15 cellular contexts compared by ENCODE assay signal in genomic region chr11:112297248-112297866, GRCh38. TPM values are rescaled to one million over a fixed set of nuclear protein-coding genes. Genes with fewer than 3 reads are reported as not detected.
DNase-seq lines count a peak whose midpoint lies in the region; ATAC-seq and TF ChIP-seq lines count a peak whose summit lies in the region.
"Had no signal": no experiment of that assay in that cellular context is flagged by ENCODE, and none has a peak within 500 bp of the region (broad histone marks: within the 10 kb centered on the region; RNA-seq: fewer than 3 reads in every experiment).

No MANE protein-coding gene starts in this region.

- peak overlapping the region; percentile 15 to 23 for H3K27ac ChIP-seq in tibial artery
- H3K27ac ChIP-seq: upper lobe of right lung had no signal

- H3K27me3 Mint-ChIP-seq in activated CD8-positive, alpha-beta T cell treated with anti-CD3 and anti-CD28 coated beads, Interleukin-2, amount 10 ng/mL, durations not matched to agents 7 days and 5 days (ENCODE audit: low read depth): no peaks in the 10 kb centered on the region
- H3K27me3 Mint-ChIP-seq in immature natural killer cell (ENCODE audit: low read depth in 3 of 3): peaks cover 0 to 2% (median 0%) of the 10 kb centered on the region in 3 donors

- H3K27ac Mint-ChIP-seq in activated CD8-positive, alpha-beta T cell treated with anti-CD3 and anti-CD28 coated beads, Interleukin-2, amount 10 ng/mL, durations not matched to agents 7 days and 5 days: peak overlapping the region; percentile 88
- peak overlapping the region in 4 of 6 donors; percentile 13 to 69 (median 41) for H3K27ac Mint-ChIP-seq in immature natural killer cell
- H3K27ac Mint-ChIP-seq: progenitor cell of endocrine pancreas had no signal

- H3K9me3 ChIP-seq in tibial artery: no peaks in the 10 kb centered on the region
- H3K9me3 ChIP-seq: upper lobe of right lung had no signal

- H3K36me3 Mint-ChIP-seq in activated CD8-positive, alpha-beta T cell treated with anti-CD3 and anti-CD28 coated beads, Interleukin-2, amount 10 ng/mL, durations not matched to agents 7 days and 5 days (ENCODE audit: low read depth): peaks cover 8% of the 10 kb centered on the region
- peaks cover 0 to 5% (median 3%) of the 10 kb centered on the region in 3 donors for H3K36me3 Mint-ChIP-seq in immature natural killer cell

- no peaks in the 10 kb centered on the region for H3K9me3 Mint-ChIP-seq in activated CD8-positive, alpha-beta T cell treated with anti-CD3 and anti-CD28 coated beads, Interleukin-2, amount 10 ng/mL, durations not matched to agents 7 days and 5 days (ENCODE audit: insufficient read depth)
- no peaks in the 10 kb centered on the region for H3K9me3 Mint-ChIP-seq in immature natural killer cell

- H3K4me3 ChIP-seq in tibial artery: no peak overlapping the region
- H3K4me3 ChIP-seq: upper lobe of right lung had no signal

- no peak for TF ChIP-seq CTCF in tibial artery (IDR thresholded peaks at IDR 0.05)

- no peaks in the 10 kb centered on the region for H3K27me3 ChIP-seq in tibial artery
- H3K27me3 ChIP-seq: upper lobe of right lung had no signal

- ATAC-seq in activated CD8-positive, alpha-beta T cell treated with anti-CD3 and anti-CD28 coated beads, Interleukin-2, amount 10 ng/mL, durations not matched to agents 7 days and 5 days: peak; percentile 76
- no peak for ATAC-seq in HG02973 (IDR thresholded peaks at IDR 0.05; ENCODE audit: unreplicated experiment)
- ATAC-seq: upper lobe of right lung had no signal

- peak overlapping the region; percentile 49 for H3K4me3 Mint-ChIP-seq in activated CD8-positive, alpha-beta T cell treated with anti-CD3 and anti-CD28 coated beads, Interleukin-2, amount 10 ng/mL, durations not matched to agents 7 days and 5 days
- peak overlapping the region in 1 of 5 donors; percentile 2 for H3K4me3 Mint-ChIP-seq in immature natural killer cell

- DNase-seq in stimulated activated CD4-positive, alpha-beta T cell treated with anti-CD3 and anti-CD28 coated beads, Interleukin-15, amount 100 ng/mL, for 24 hours: peak; percentile 53
- DNase-seq in stimulated activated CD4-positive, alpha-beta T cell treated with anti-CD3 and anti-CD28 coated beads, Interleukin-12 subunit alpha, Interleukin-12 subunit beta, amount 100 ng/mL, for 4 hours: no peak
- peak; percentile 49 for DNase-seq in activated CD8-positive, alpha-beta T cell treated with anti-CD3 and anti-CD28 coated beads, Interleukin-2, amount 10 ng/mL, durations not matched to agents 7 days and 5 days
- DNase-seq in immature natural killer cell: peak in 1 of 3 donors; percentile 4
- DNase-seq in tibial artery: no peak
- DNase-seq in SKM-1 treated with dmso at 0.1 percent for 144 hours (lab: John Stamatoyannopoulos, UW; ENCODE audit: unreplicated experiment): no peak
- DNase-seq in globus pallidus (ENCODE audit: low spot score): no peak
- DNase-seq: hypothalamus, NCI-H1930, NCI-H526 treated with DMSO at 0.1 percent for 48 hours, upper lobe of right lung had no signal

- H3K4me1 Mint-ChIP-seq in activated CD8-positive, alpha-beta T cell treated with anti-CD3 and anti-CD28 coated beads, Interleukin-2, amount 10 ng/mL, durations not matched to agents 7 days and 5 days (ENCODE audit: low read depth): peaks cover 42% of the 10 kb centered on the region
- H3K4me1 Mint-ChIP-seq in immature natural killer cell: peaks cover 14 to 21% of the 10 kb centered on the region in 2 donors

- intact Hi-C loops in tibial artery (cut with DNase I; ENCODE audit: low total_unique reads): no loop called here

- H3K36me3 ChIP-seq in tibial artery: no peaks in the 10 kb centered on the region
- H3K36me3 ChIP-seq: upper lobe of right lung had no signal

- CTCF ChIA-PET in activated CD8-positive, alpha-beta T cell treated with anti-CD3 and anti-CD28 coated beads, Interleukin-2, amount 10 ng/mL, durations not matched to agents 7 days and 5 days (lab: Charles Lee): no interaction called here

- POLR2A ChIA-PET in activated CD8-positive, alpha-beta T cell treated with anti-CD3 and anti-CD28 coated beads, Interleukin-2, amount 10 ng/mL, durations not matched to agents 7 days and 5 days (lab: Charles Lee): no interaction called here

- peaks cover 0 to 78% (median 35%) of the 10 kb centered on the region in 4 donors for H3K4me1 ChIP-seq in tibial artery

RNA-seq across cellular contexts. Expression of gene PLET1, which starts 36.7 kb away (rescaled TPM):
- not detected for total RNA-seq in activated CD8-positive, alpha-beta T cell treated with anti-CD3 and anti-CD28 coated beads, Interleukin-2, amount 10 ng/mL, durations not matched to agents 7 days and 5 days
- polyA plus RNA-seq in immature natural killer cell: not detected
- total RNA-seq: cardiac septum, left lobe of liver, progenitor cell of endocrine pancreas, upper lobe of right lung had no signal

Comparison
In these comparisons a context has a peak if more than half of its experiments do, and no peak if none do; other contexts are left out.
1. DNase-seq: peak in stimulated activated CD4-positive, alpha-beta T cell treated with anti-CD3 and anti-CD28 coated beads, Interleukin-15, amount 100 ng/mL, for 24 hours (single experiment) and activated CD8-positive, alpha-beta T cell treated with anti-CD3 and anti-CD28 coated beads, Interleukin-2, amount 10 ng/mL, durations not matched to agents 7 days and 5 days (single experiment); none in stimulated activated CD4-positive, alpha-beta T cell treated with anti-CD3 and anti-CD28 coated beads, Interleukin-12 subunit alpha, Interleukin-12 subunit beta, amount 100 ng/mL, for 4 hours (single experiment), tibial artery (0 of 2), SKM-1 treated with dmso at 0.1 percent for 144 hours (single experiment) and globus pallidus (single experiment).